Comparison of ENCODE assay signal across 8 cellular contexts in genomic region chr1:244970661-244971523, GRCh38.
A peak's percentile ranks its signal among the peaks of the same experiment; 100 is the strongest.
DNase-seq lines count a peak whose midpoint lies in the region; ATAC-seq and TF ChIP-seq lines count a peak whose summit lies in the region.

No MANE protein-coding gene starts in this region.

- H3K36me3 Mint-ChIP-seq in progenitor cell of endocrine pancreas (ENCODE audit: insufficient read depth), result peaks cover 4% of the 10 kb centered on the region

- H3K4me1 Mint-ChIP-seq in progenitor cell of endocrine pancreas (ENCODE audit: low read depth), result peaks cover 21% of the 10 kb centered on the region

- in situ Hi-C loops in GM13976 (cut with MboI; ENCODE audit: low sequenced_read_pairs, unreplicated experiment), result no loop called here

- peak overlapping the region; percentile 3 to 93 (median 56) for H3K4me3 ChIP-seq in adrenal gland

- H3K9me3 Mint-ChIP-seq in progenitor cell of endocrine pancreas (ENCODE audit: low read depth), result no peaks in the 10 kb centered on the region

- TF ChIP-seq POLR2A in adrenal gland (IDR thresholded peaks at IDR 0.05), result peak; percentile 78 to 82

- H3K4me3 Mint-ChIP-seq in progenitor cell of endocrine pancreas (ENCODE audit: low read depth), result peak overlapping the region; percentile 91

- H3K27me3 ChIP-seq in adrenal gland, result no peaks in the 10 kb centered on the region

- intact Hi-C loops in adrenal gland (cut with DNase I), result loop anchor here (5.0 to 10.0 kb wide), 2 partner anchors 71 to 106 kb away; partner anchors contain the start of gene HNRNPU (in 1 of the 2)
- intact Hi-C loops in left cardiac atrium (cut with DNase I), result loop anchor here (1.0 to 5.0 kb wide), 3 partner anchors 71 to 136 kb away; partner anchors contain the start of gene COX20 (in 1 of the 2)

- 0% methylated on average over 23 to 71 of the region's 72 CpGs for WGBS in adrenal gland, 4 donors

- ATAC-seq in HG02870 (IDR thresholded peaks at IDR 0.05; ENCODE audit: unreplicated experiment) (peak; percentile 60), left cardiac atrium (peak; percentile 89 to 94)

- peak overlapping the region; percentile 100 for H3K27ac Mint-ChIP-seq in progenitor cell of endocrine pancreas

- no peaks in the 10 kb centered on the region for H3K27me3 Mint-ChIP-seq in progenitor cell of endocrine pancreas

- H3K9me3 ChIP-seq in adrenal gland (replicated peaks in 1 of 3), result no peaks in the 10 kb centered on the region

- H3K36me3 ChIP-seq in adrenal gland (replicated peaks in 1 of 2), result no peaks in the 10 kb centered on the region

- peak overlapping the region; percentile 88 to 100 (median 99) for H3K27ac ChIP-seq in adrenal gland

- DNase-seq in GM13976 (ENCODE audit: low spot score) (peak; percentile 87), NCI-H1436 treated with DMSO at 0.1 percent for 48 hours (lab: John Stamatoyannopoulos, UW) (peak; percentile 85), T follicular helper cell (ENCODE audit: low read depth) (peak; percentile 91), adrenal gland (peak; percentile 93 to 97 (median 95)), left cardiac atrium (peak; percentile 93), progenitor cell of endocrine pancreas (ENCODE audit: low spot score, unreplicated experiment) (peak; percentile 91), ureter (ENCODE audit: low spot score) (peak; percentile 96)

- TF ChIP-seq CTCF in GM13976 (IDR thresholded peaks at IDR 0.05; ENCODE audit: borderline replicate concordance, control extremely low read depth, extremely low read depth, insufficient read depth, missing control alignments) (peak; percentile 69), adrenal gland (IDR thresholded peaks at IDR 0.05) (peak; percentile 16 to 80 (median 66)), progenitor cell of endocrine pancreas (IDR thresholded peaks at IDR 0.05; ENCODE audit: unreplicated experiment) (peak; percentile 63)

- H3K4me1 ChIP-seq in adrenal gland (replicated peaks in 1 of 2), result peaks cover 11 to 19% of the 10 kb centered on the region in 2 donors

Comparison
In these comparisons a context has a peak if more than half of its experiments do, and no peak if none do; other contexts are left out.
1. Peak in every context shown above with its lines: DNase-seq, ATAC-seq, H3K4me3 ChIP-seq and H3K27ac ChIP-seq.